24 cellular contexts compared by ENCODE assay signal in the genomic region with DNA sequence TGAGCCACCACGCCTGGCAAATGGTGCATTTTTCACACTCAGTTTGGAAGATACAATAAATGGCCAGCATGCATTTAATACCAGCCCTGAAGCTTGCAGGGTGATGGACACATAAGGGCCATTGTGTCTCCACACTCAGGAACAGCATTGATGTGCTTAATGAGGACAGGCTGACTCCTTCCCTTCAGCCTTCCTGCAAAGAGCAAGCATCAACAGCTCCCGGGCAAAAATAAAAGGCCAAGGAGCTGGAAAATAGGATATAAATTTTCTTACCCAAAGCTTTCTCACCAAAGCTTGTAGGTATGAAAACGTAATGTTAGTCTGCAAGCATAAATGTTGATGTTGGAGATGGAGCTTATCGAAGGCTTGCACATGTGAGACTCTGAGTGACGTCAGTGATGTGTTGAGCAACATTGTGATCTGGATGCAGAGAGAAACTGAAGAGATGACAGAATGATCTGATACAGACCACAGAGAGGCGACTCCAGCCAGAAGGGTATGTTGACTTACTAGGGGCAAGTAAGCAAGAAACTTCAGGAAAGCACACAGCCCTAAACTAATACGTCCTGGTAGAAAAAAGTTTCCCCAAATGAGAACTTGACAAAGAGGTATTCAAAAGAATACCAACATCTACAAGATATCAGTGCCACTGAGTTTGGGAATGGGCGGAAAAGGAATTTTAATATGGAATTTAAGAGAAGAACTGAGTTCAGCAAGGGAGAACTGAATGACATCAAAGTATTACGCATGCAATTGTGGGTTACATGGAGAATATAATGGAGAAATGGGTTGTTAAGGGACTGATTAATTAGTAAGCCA.
DNase-seq lines count a peak whose midpoint lies in the region; ATAC-seq, FAIRE-seq and TF ChIP-seq lines count a peak whose summit lies in the region.
"Had no signal": no experiment of that assay in that cellular context is flagged by ENCODE, and none has a peak within 500 bp of the region (broad histone marks: within the 10 kb centered on the region; RNA-seq: fewer than 3 reads in every experiment).

No MANE protein-coding gene starts in this region.

- H4K20me1 ChIP-seq in GM23248 (ENCODE audit: insufficient read depth) (no peaks in the 10 kb centered on the region), OCI-LY1 (ENCODE audit: insufficient read depth, low read length) (no peaks in the 10 kb centered on the region), K562 (replicated peaks; ENCODE audit: control insufficient read depth, insufficient read depth, low read length) (no peaks in the 10 kb centered on the region)
- H4K20me1 ChIP-seq: BLaER1 treated with 17β-estradiol and CSF1 and Interleukin-3, amounts not matched to agents 10 nM and 100 nM had no signal

- H3K9me2 ChIP-seq in GM23248 (ENCODE audit: insufficient read depth) (no peaks in the 10 kb centered on the region), OCI-LY1 (ENCODE audit: low read depth, low read length) (no peaks in the 10 kb centered on the region)

- peak; percentile 25 for DNase-seq in GM23248
- peak; percentile 86 to 97 (median 90) for DNase-seq in K562 (ENCODE audit: extremely low read depth in 1 of 4, low spot score in 3 of 4)
- no peak for DNase-seq in left lobe of liver (ENCODE audit: low spot score)
- DNase-seq in COLO668 (lab: John Stamatoyannopoulos, UW; ENCODE audit: unreplicated experiment) = no peak
- no peak for DNase-seq in Right ventricle myocardium superior
- DNase-seq in NCI-H1694 treated with DMSO at 0.1 percent for 48 hours (lab: John Stamatoyannopoulos, UW) = no peak
- DNase-seq: activated CD4-positive, alpha-beta T cell treated with anti-CD3 and anti-CD28 coated beads, Interleukin-2, amount 50 U/mL, for 48 hours; foreskin keratinocyte; hippocampal formation; KBM-7; left ventricle myocardium superior; mucosa of descending colon; NCI-H2029; NCI-H2227 treated with DMSO at 0.1 percent for 48 hours; NCI-H774; T-helper 17 cell had no signal

- TF ChIP-seq EP300 in K562 (IDR thresholded peaks at IDR 0.05; ENCODE audit: low read length) = peak; percentile 98

- H2AFZ ChIP-seq in GM23248 (no peak overlapping the region), OCI-LY1 (ENCODE audit: low read length) (no peak overlapping the region), K562 (ENCODE audit: low read depth, low read length) (peak overlapping the region; percentile 60)

- H3K9ac ChIP-seq in GM23248 = no peak overlapping the region
- no peak overlapping the region for H3K9ac ChIP-seq in OCI-LY1 (ENCODE audit: low read length)
- peak overlapping the region in 1 of 2 experiments; percentile 17; a peak in 1 of 4 replicates for H3K9ac ChIP-seq in K562 (ENCODE audit: insufficient read depth in 1 of 2, low read depth in 2 of 2, low read length in 2 of 2)
- H3K9ac ChIP-seq: BLaER1 treated with 17β-estradiol and CSF1 and Interleukin-3, amounts not matched to agents 10 nM and 100 nM had no signal

- POLR2A ChIA-PET in K562 (lab: Yijun Ruan, JAX) = interaction anchor here (0.6 to 1.7 kb wide), 9 partner anchors 10 to 1080 kb away, joined by 3 to 7 read pairs (median 4); no protein-coding TSS in a partner anchor

- no peaks in the 10 kb centered on the region for H3K27me3 ChIP-seq in GM23248 (replicated peaks; ENCODE audit: insufficient read depth)
- H3K27me3 ChIP-seq in OCI-LY1 (ENCODE audit: insufficient read depth, low read length) = no peaks in the 10 kb centered on the region
- H3K27me3 ChIP-seq in K562 (ENCODE audit: control insufficient read depth in 2 of 2, insufficient read depth in 2 of 2, low read length in 2 of 2) = no peaks in the 10 kb centered on the region
- H3K27me3 ChIP-seq: BLaER1 treated with 17β-estradiol and CSF1 and Interleukin-3, amounts not matched to agents 10 nM and 100 nM; breast epithelium had no signal

- CTCF ChIA-PET in K562 (lab: Yijun Ruan, JAX; ENCODE audit: low intra/inter-chr PET ratio) = interaction anchor here (1.5 kb wide), 1 partner anchor 289 kb away, joined by 4 read pairs; no protein-coding TSS in a partner anchor

- H3F3A ChIP-seq in GM23248 (ENCODE audit: insufficient read depth) (no peaks in the 10 kb centered on the region), OCI-LY1 (ENCODE audit: insufficient read depth, low read length) (no peaks in the 10 kb centered on the region)

- intact Hi-C loops in K562 (cut with micrococcal nuclease) (no loop called here), Right ventricle myocardium superior (cut with DNase I) (loop anchor here (10.0 kb wide), 1 partner anchor 288 kb away; no protein-coding TSS in a partner anchor)

- H3K4me2 ChIP-seq in GM23248 (ENCODE audit: unreplicated experiment) (no peak overlapping the region), OCI-LY1 (ENCODE audit: low read length) (no peak overlapping the region), K562 (ENCODE audit: insufficient read depth, low read length) (peak overlapping the region; percentile 60; the same call in 1 of the 2 replicates)
- H3K4me2 ChIP-seq: BLaER1 treated with 17β-estradiol and CSF1 and Interleukin-3, amounts not matched to agents 10 nM and 100 nM had no signal

- no peaks in the 10 kb centered on the region for H3K9me1 ChIP-seq in K562 (ENCODE audit: control insufficient read depth, insufficient read depth, low read length)

- H3K4me3 ChIP-seq in GM23248 = no peak overlapping the region
- H3K4me3 ChIP-seq in OCI-LY1 (ENCODE audit: low read depth, low read length, poor library complexity, severe bottlenecking) = no peak overlapping the region
- H3K4me3 ChIP-seq in K562 = no peak overlapping the region
- H3K4me3 ChIP-seq: BLaER1 treated with 17β-estradiol and CSF1 and Interleukin-3, amounts not matched to agents 10 nM and 100 nM; breast epithelium; mucosa of descending colon; SK-N-MC had no signal

- H3K27ac ChIP-seq in GM23248 (no peak overlapping the region), OCI-LY1 (ENCODE audit: low read depth, low read length, poor library complexity, severe bottlenecking) (peak overlapping the region; percentile 17), K562 (ENCODE audit: extremely low read depth, low read depth, low read length) (peak overlapping the region; percentile 60)
- H3K27ac ChIP-seq: BLaER1 treated with 17β-estradiol and CSF1 and Interleukin-3, amounts not matched to agents 10 nM and 100 nM; breast epithelium; foreskin keratinocyte; SK-N-MC had no signal

- H3K9me3 ChIP-seq in GM23248 (ENCODE audit: low read depth) = no peaks in the 10 kb centered on the region
- no peaks in the 10 kb centered on the region for H3K9me3 ChIP-seq in OCI-LY1 (ENCODE audit: low read length)
- H3K9me3 ChIP-seq in K562 (replicated peaks; ENCODE audit: control insufficient read depth, insufficient read depth, low read depth, low read length) = no peaks in the 10 kb centered on the region
- H3K9me3 ChIP-seq: BLaER1 treated with 17β-estradiol and CSF1 and Interleukin-3, amounts not matched to agents 10 nM and 100 nM; breast epithelium; mucosa of descending colon had no signal

- H3K4me1 ChIP-seq in GM23248 (ENCODE audit: insufficient read depth) (peaks cover 15% of the 10 kb centered on the region; the same call in 1 of the 2 replicates), OCI-LY1 (ENCODE audit: insufficient read depth, low read length, severe bottlenecking) (peaks cover 45% of the 10 kb centered on the region), K562 (replicated peaks in 1 of 2; ENCODE audit: control insufficient read depth in 2 of 2, insufficient read depth in 2 of 2, low read length in 2 of 2) (peaks cover 25 to 41% of the 10 kb centered on the region in 2 experiments; a peak in 3 of 5 replicates)
- H3K4me1 ChIP-seq: foreskin keratinocyte had no signal

- no TSS peak for BruUV-seq in K562 (replicated peaks; lab: Mats Ljungman, UMichigan)

- H3K36me3 ChIP-seq in GM23248 (ENCODE audit: low read depth) = no peaks in the 10 kb centered on the region
- H3K36me3 ChIP-seq in OCI-LY1 (ENCODE audit: insufficient read depth, low read length) = no peaks in the 10 kb centered on the region
- no peaks in the 10 kb centered on the region for H3K36me3 ChIP-seq in K562 (ENCODE audit: control insufficient read depth, insufficient read depth, low read length)
- H3K36me3 ChIP-seq: BLaER1 treated with 17β-estradiol and CSF1 and Interleukin-3, amounts not matched to agents 10 nM and 100 nM; breast epithelium had no signal

- in situ Hi-C loops in GM23248 (cut with MboI) (loop anchor here (10.0 kb wide), 2 partner anchors 158 to 278 kb away; no protein-coding TSS in a partner anchor), K562 (cut with MboI) (no loop called here)

- WGBS in GM23248 (ENCODE audit: low coverage in 1 of 2, low lambda C conversion rate in 2 of 2, missing lambda C conversion rate in 2 of 2), 2 experiments = 60 to 63% methylated on average over 9 of the region's 9 CpGs
- 7% methylated on average over 9 of the region's 9 CpGs for WGBS in K562 (ENCODE audit: insufficient coverage, low coverage, missing lambda C conversion rate)

- TF ChIP-seq POLR2A in K562 (conservative IDR thresholded peaks at IDR 0.05) = no peak

- peak; percentile 88 for ATAC-seq in K562
- ATAC-seq in left lobe of liver = peak; percentile 16
- ATAC-seq in HG03439 (IDR thresholded peaks at IDR 0.05; ENCODE audit: unreplicated experiment) = no peak
- ATAC-seq in Right ventricle myocardium superior (ENCODE audit: poor library complexity) = no peak
- ATAC-seq: foreskin keratinocyte, left ventricle myocardium superior, mucosa of descending colon, T-helper 17 cell, WTC11 had no signal

- FAIRE-seq in K562 (lab: Jason Lieb, UNC) = peak; percentile 98
- FAIRE-seq: endothelial cell of umbilical vein, GM19239 had no signal

- TF ChIP-seq RAD21 in K562 (CRISPR knock-in tag; conservative IDR thresholded peaks at IDR 0.05 in 1 of 2, IDR thresholded peaks at IDR 0.05 in 1 of 2) = 0 out of 4 replicates have a peak, but pooled peaks of 1 of the 2 experiments have one; percentile 31

- TF ChIP-seq CTCF in OCI-LY1 (IDR thresholded peaks at IDR 0.05; ENCODE audit: low read length) (no peak), K562 (IDR thresholded peaks at IDR 0.05 in 2 of 3, conservative IDR thresholded peaks at IDR 0.05 in 1 of 3; ENCODE audit: insufficient read depth in 2 of 3, low read depth in 1 of 3, low read length in 3 of 3) (peak in 1 of 3 experiments; percentile 18; a peak in 1 of 6 replicates)

- no peaks in the 10 kb centered on the region for H3K79me2 ChIP-seq in GM23248 (ENCODE audit: insufficient read depth)
- no peaks in the 10 kb centered on the region for H3K79me2 ChIP-seq in OCI-LY1 (ENCODE audit: insufficient read depth, low read length)
- no peaks in the 10 kb centered on the region for H3K79me2 ChIP-seq in K562 (ENCODE audit: control insufficient read depth, insufficient read depth, low read length)

TF ChIP-seq in K562, 482 proteins besides CTCF, POLR2A, EP300 and RAD21 (continues in another document):
- TF ChIP-seq CTBP1 (IDR thresholded peaks at IDR 0.05; ENCODE audit: borderline replicate concordance) (peak; percentile 98), TEAD1 (CRISPR knock-in tag; IDR thresholded peaks at IDR 0.05) (0 out of 4 replicates have a peak, but pooled peaks of 1 of the 2 experiments have one; percentile 41), KHSRP (IDR thresholded peaks at IDR 0.05) (peak; percentile 89), MTA2 (IDR thresholded peaks at IDR 0.05; ENCODE audit: low read depth) (peak; percentile 97), SMAD4 (CRISPR knock-in tag; conservative IDR thresholded peaks at IDR 0.05) (peak; percentile 81)

Comparison
In these comparisons a context has a peak if more than half of its experiments do, and no peak if none do; other contexts are left out.
1. DNase-seq: peak in GM23248 (single experiment) and K562 (4 of 4); none in left lobe of liver (single experiment), COLO668 (single experiment), Right ventricle myocardium superior (single experiment) and NCI-H1694 treated with DMSO at 0.1 percent for 48 hours (single experiment).
2. ATAC-seq: peak in K562 (single experiment) and left lobe of liver (single experiment); none in HG03439 (single experiment) and Right ventricle myocardium superior (single experiment).